Comparison of ENCODE assay signal across 8 cellular contexts in the genomic region with DNA sequence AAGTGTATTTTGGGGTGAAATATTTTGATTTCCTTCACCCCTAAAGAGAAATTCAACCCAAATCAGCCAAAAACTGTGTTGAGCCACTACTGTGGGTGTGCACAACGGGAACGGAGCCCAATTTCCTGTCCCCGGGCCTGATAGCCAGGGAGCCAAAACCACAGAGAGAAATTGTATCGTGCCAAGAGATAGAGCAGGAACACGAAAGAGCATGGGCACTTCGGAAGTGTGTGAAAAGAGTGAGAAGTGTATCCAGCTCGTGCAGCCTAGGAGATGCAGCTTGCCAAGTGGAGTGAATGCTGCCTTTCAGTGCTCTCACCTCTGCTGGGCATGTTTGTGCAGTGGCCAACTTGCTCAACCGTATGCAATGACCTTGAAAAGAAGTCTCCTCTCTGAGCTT. TPM values are rescaled to one million over a fixed set of nuclear protein-coding genes. Genes with fewer than 3 reads are reported as not detected.
DNase-seq lines count a peak whose midpoint lies in the region; ATAC-seq and TF ChIP-seq lines count a peak whose summit lies in the region.

No MANE protein-coding gene starts in this region.

- intact Hi-C loops in lower lobe of right lung (cut with DNase I): no loop called here

- no peaks in the 10 kb centered on the region for H3K27me3 ChIP-seq in BLaER1 treated with 17β-estradiol and CSF1 and Interleukin-3, amounts not matched to agents 10 nM and 100 nM
- no peaks in the 10 kb centered on the region for H3K27me3 ChIP-seq in lower lobe of right lung (ENCODE audit: low read depth)

- no peaks in the 10 kb centered on the region for H3K9me3 ChIP-seq in BLaER1 treated with 17β-estradiol and CSF1 and Interleukin-3, amounts not matched to agents 10 nM and 100 nM (replicated peaks in 1 of 11)
- H3K9me3 ChIP-seq in lower lobe of right lung: no peaks in the 10 kb centered on the region

- no peak overlapping the region for H3K27ac ChIP-seq in BLaER1 treated with 17β-estradiol and CSF1 and Interleukin-3, amounts not matched to agents 10 nM and 100 nM
- no peak overlapping the region for H3K27ac ChIP-seq in lower lobe of right lung

- ATAC-seq in lower lobe of right lung (peak in 1 of 2 donors; percentile 43), GM21825 (IDR thresholded peaks at IDR 0.05; ENCODE audit: unreplicated experiment) (no peak), GM19023 (IDR thresholded peaks at IDR 0.05; ENCODE audit: unreplicated experiment) (no peak)

- peaks cover 14% of the 10 kb centered on the region for H3K27me3 Mint-ChIP-seq in brain

- no peaks in the 10 kb centered on the region for H4K20me1 ChIP-seq in BLaER1 treated with 17β-estradiol and CSF1 and Interleukin-3, amounts not matched to agents 10 nM and 100 nM

- peak overlapping the region in 2 of 10 experiments; percentile 14 to 25; a peak in 2 of 20 replicates for H3K4me3 ChIP-seq in BLaER1 treated with 17β-estradiol and CSF1 and Interleukin-3, amounts not matched to agents 10 nM and 100 nM
- no peak overlapping the region for H3K4me3 ChIP-seq in lower lobe of right lung

- H3K4me1 ChIP-seq in BLaER1 treated with 17β-estradiol and CSF1 and Interleukin-3, amounts not matched to agents 10 nM and 100 nM: peaks cover 20 to 66% (median 32%) of the 10 kb centered on the region in 10 experiments
- peaks cover 16% of the 10 kb centered on the region for H3K4me1 ChIP-seq in lower lobe of right lung

- peaks cover 19% of the 10 kb centered on the region for H3K4me1 Mint-ChIP-seq in brain

- H3K4me3 Mint-ChIP-seq in brain: peak overlapping the region in 1 of 5 experiments; percentile 61

- peak; percentile 83 for DNase-seq in M059J (ENCODE audit: low read depth)
- DNase-seq in lower lobe of right lung: peak; percentile 28
- no peak for DNase-seq in KG1 (lab: John Stamatoyannopoulos, UW)
- no peak for DNase-seq in globus pallidus (ENCODE audit: low spot score)

- H3K36me3 Mint-ChIP-seq in brain: no peaks in the 10 kb centered on the region

- H3K9ac ChIP-seq in BLaER1 treated with 17β-estradiol and CSF1 and Interleukin-3, amounts not matched to agents 10 nM and 100 nM: peak overlapping the region in 2 of 11 experiments; percentile 18 to 24; a peak in 3 of 22 replicates

- H3K4me2 ChIP-seq in BLaER1 treated with 17β-estradiol and CSF1 and Interleukin-3, amounts not matched to agents 10 nM and 100 nM: peak overlapping the region; percentile 49 to 89 (median 73)

- H3K27ac Mint-ChIP-seq in brain: peak overlapping the region in 4 of 5 experiments; percentile 34 to 68 (median 51)

- TF ChIP-seq CTCF in brain (conservative IDR thresholded peaks at IDR 0.05) (no peak), lower lobe of right lung (IDR thresholded peaks at IDR 0.05) (no peak)

- H3K36me3 ChIP-seq in BLaER1 treated with 17β-estradiol and CSF1 and Interleukin-3, amounts not matched to agents 10 nM and 100 nM: no peaks in the 10 kb centered on the region
- no peaks in the 10 kb centered on the region for H3K36me3 ChIP-seq in lower lobe of right lung

- H3K9me3 Mint-ChIP-seq in brain: peaks cover 0 to 2% (median 0%) of the 10 kb centered on the region in 5 experiments

RNA-seq across cellular contexts. Expression of gene PLEKHF1, which starts 19.4 kb away (rescaled TPM):
- total RNA-seq in M059J (2014; rRNA removed; shearing (Covaris generic)): 4.2 and 10.7 TPM in 2 replicates
- 5.6 TPM for polyA plus RNA-seq in brain (ENCODE audit: insufficient read depth, low read depth, low replicate concordance)
- 15.5 TPM for total RNA-seq in lower lobe of right lung

RNA-seq across cellular contexts. Expression of gene POP4, which starts 39.8 kb away (rescaled TPM):
- 133 and 146 TPM in 2 replicates for total RNA-seq in M059J (2014; rRNA removed; shearing (Covaris generic))
- polyA plus RNA-seq in brain (ENCODE audit: insufficient read depth, low read depth, low replicate concordance): 234 TPM
- 44.4 TPM for total RNA-seq in lower lobe of right lung

Comparison
In these comparisons a context has a peak if more than half of its experiments do, and no peak if none do; other contexts are left out.
1. DNase-seq: peak in M059J (single experiment) and lower lobe of right lung (single experiment); none in KG1 (single experiment) and globus pallidus (single experiment).